ENCODE assay signal across 23 cellular contexts in the genomic region with DNA sequence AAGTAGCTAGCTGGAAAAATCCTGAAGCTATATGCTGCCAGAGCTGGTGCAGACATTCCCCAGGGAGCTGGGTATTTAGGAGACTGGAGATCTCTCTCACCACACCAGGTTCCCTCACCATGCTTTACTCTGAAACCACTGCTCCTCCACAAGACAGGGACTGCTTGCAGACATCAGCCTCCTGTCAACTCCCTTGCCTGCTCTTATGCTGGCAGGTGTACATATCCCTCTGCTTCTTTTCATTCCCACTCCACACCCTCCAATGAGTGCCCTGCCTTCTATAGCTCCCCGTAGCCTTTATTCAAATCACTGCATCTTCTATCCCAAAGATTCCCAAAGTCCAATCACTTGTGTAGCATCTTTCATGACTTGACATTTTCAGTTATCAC.
A peak's percentile ranks its signal among the peaks of the same experiment; 100 is the strongest.
DNase-seq lines count a peak whose midpoint lies in the region; ATAC-seq and TF ChIP-seq lines count a peak whose summit lies in the region.
"Had no signal": no experiment of that assay in that cellular context is flagged by ENCODE, and none has a peak within 500 bp of the region (broad histone marks: within the 10 kb centered on the region; RNA-seq: fewer than 3 reads in every experiment).

No MANE protein-coding gene starts in this region.

- no peaks in the 10 kb centered on the region for H3K9me3 Mint-ChIP-seq in MCF 10A (ENCODE audit: unreplicated experiment)

- in situ Hi-C loops in mammary epithelial cell (cut with MboI; ENCODE audit: low sequenced_read_pairs in 2 of 2) = no loop called here

- H3K27ac ChIP-seq in mammary epithelial cell (ENCODE audit: insufficient read depth, low read depth, low read length) = no peak overlapping the region
- H3K27ac ChIP-seq in heart left ventricle = peak overlapping the region in 7 of 12 donors; percentile 11 to 61 (median 31)
- H3K27ac ChIP-seq: 22Rv1; BLaER1 treated with 17β-estradiol and CSF1 and Interleukin-3, amounts not matched to agents 10 nM and 100 nM; GM23248 had no signal

- H3K27me3 ChIP-seq in mammary epithelial cell (ENCODE audit: insufficient read depth, low read length) = no peaks in the 10 kb centered on the region
- no peaks in the 10 kb centered on the region for H3K27me3 ChIP-seq in heart left ventricle
- H3K27me3 ChIP-seq: BE2C; BLaER1 treated with 17β-estradiol and CSF1 and Interleukin-3, amounts not matched to agents 10 nM and 100 nM had no signal

- DNase-seq in mammary epithelial cell (no peak), MCF 10A (ENCODE audit: unreplicated experiment) (no peak), heart left ventricle (no peak), cardiac septum (ENCODE audit: low spot score) (no peak), left ventricle myocardium superior (no peak), T1000 (lab: John Stamatoyannopoulos, UW) (no peak)
- DNase-seq: ACHN; AML-193; BE2C; Calu3; CD4-positive, alpha-beta T cell; COR-L47; DMS53; DMS79 treated with DMSO at 0.1 percent for 48 hours; GF-D8; GM23248; H7; HCEC 1CT had no signal

- no peak for TF ChIP-seq POLR2A in heart left ventricle (IDR thresholded peaks at IDR 0.05)

- intact Hi-C loops in mammary epithelial cell (cut with micrococcal nuclease) = no loop called here
- intact Hi-C loops in MCF 10A (cut with micrococcal nuclease) = no loop called here
- intact Hi-C loops in heart left ventricle (cut with DNase I) = loop anchor here in 1 of 10 donors (10.0 kb wide), 1 partner anchor 488 kb away; no protein-coding TSS in a partner anchor
- intact Hi-C loops in cardiac septum (cut with DNase I) = no loop called here
- intact Hi-C loops in left ventricle myocardium superior (cut with micrococcal nuclease) = no loop called here

- no peak overlapping the region for H3K27ac Mint-ChIP-seq in MCF 10A (ENCODE audit: low read depth, unreplicated experiment)
- H3K27ac Mint-ChIP-seq: CD14-positive monocyte; CD4-positive, alpha-beta T cell had no signal

- H3K9me3 ChIP-seq in mammary epithelial cell (replicated peaks; ENCODE audit: insufficient read depth, low read length) = no peaks in the 10 kb centered on the region
- no peaks in the 10 kb centered on the region for H3K9me3 ChIP-seq in heart left ventricle
- H3K9me3 ChIP-seq: BE2C; BLaER1 treated with 17β-estradiol and CSF1 and Interleukin-3, amounts not matched to agents 10 nM and 100 nM had no signal

- H4K20me1 ChIP-seq in mammary epithelial cell (ENCODE audit: insufficient read depth, low read length) = no peaks in the 10 kb centered on the region
- H4K20me1 ChIP-seq: BLaER1 treated with 17β-estradiol and CSF1 and Interleukin-3, amounts not matched to agents 10 nM and 100 nM had no signal

- H3K4me1 ChIP-seq in mammary epithelial cell (ENCODE audit: insufficient read depth, low read length) (peaks cover 4% of the 10 kb centered on the region), heart left ventricle (peaks cover 0 to 19% (median 6%) of the 10 kb centered on the region in 12 donors)
- H3K4me1 ChIP-seq: BE2C had no signal

- CTCF ChIA-PET in mammary epithelial cell (lab: Charles Lee; ENCODE audit: low non-redundant PET) = no interaction called here
- CTCF ChIA-PET in MCF 10A (lab: Yijun Ruan, JAX) = interaction anchor here (0.6 kb wide), 1 partner anchor 696 kb away, joined by 3 read pairs; no protein-coding TSS in a partner anchor

- H3K27me3 Mint-ChIP-seq in MCF 10A (ENCODE audit: insufficient read depth, unreplicated experiment) = no peaks in the 10 kb centered on the region
- H3K27me3 Mint-ChIP-seq: CD4-positive, alpha-beta T cell had no signal

- no peak for TF ChIP-seq CTCF in mammary epithelial cell (conservative IDR thresholded peaks at IDR 0.05 in 1 of 2, IDR thresholded peaks at IDR 0.05 in 1 of 2; ENCODE audit: extremely low read depth in 1 of 2, insufficient read depth in 1 of 2, low read depth in 1 of 2, low read length in 2 of 2)
- TF ChIP-seq CTCF in MCF 10A (IDR thresholded peaks at IDR 0.05; ENCODE audit: unreplicated experiment) = no peak
- TF ChIP-seq CTCF in heart left ventricle (IDR thresholded peaks at IDR 0.05) = no peak

- ATAC-seq in heart left ventricle = peak in 2 of 4 donors; percentile 22 to 27
- peak; percentile 68 for ATAC-seq in left ventricle myocardium superior
- ATAC-seq in GM21423 (IDR thresholded peaks at IDR 0.05; ENCODE audit: unreplicated experiment) = no peak
- no peak for ATAC-seq in GM18517 (IDR thresholded peaks at IDR 0.05; ENCODE audit: unreplicated experiment)

- H3K9ac ChIP-seq in mammary epithelial cell (ENCODE audit: insufficient read depth, low read length) = no peak overlapping the region
- H3K9ac ChIP-seq: BLaER1 treated with 17β-estradiol and CSF1 and Interleukin-3, amounts not matched to agents 10 nM and 100 nM; GM23248 had no signal

- no peaks in the 10 kb centered on the region for H3K4me1 Mint-ChIP-seq in MCF 10A (ENCODE audit: insufficient read depth, unreplicated experiment)
- H3K4me1 Mint-ChIP-seq: CD14-positive monocyte had no signal

- 90% methylated on average over 1 of the region's 1 CpG for WGBS in mammary epithelial cell (ENCODE audit: low coverage, missing lambda C conversion rate)
- WGBS in heart left ventricle, 4 donors = 47 to 67% (median 54%) methylated on average over 1 of the region's 1 CpG

- no peaks in the 10 kb centered on the region for H3K79me2 ChIP-seq in mammary epithelial cell (ENCODE audit: insufficient read depth, low read length)

- peak overlapping the region; percentile 27 for H2AFZ ChIP-seq in mammary epithelial cell (ENCODE audit: low read depth, low read length)
- H2AFZ ChIP-seq: GM23248 had no signal

- H3K4me3 Mint-ChIP-seq in MCF 10A (ENCODE audit: unreplicated experiment) = no peak overlapping the region
- H3K4me3 Mint-ChIP-seq: CD14-positive monocyte; CD4-positive, alpha-beta T cell had no signal

- POLR2A ChIA-PET in MCF 10A (lab: Yijun Ruan, JAX) = interaction anchor here (0.6 kb wide), 1 partner anchor 46 kb away, joined by 3 read pairs; no protein-coding TSS in a partner anchor

- H3K4me3 ChIP-seq in mammary epithelial cell (replicated peaks in 1 of 3; ENCODE audit: insufficient read depth in 1 of 3, low read depth in 2 of 3, low read length in 3 of 3) (no peak overlapping the region), heart left ventricle (no peak overlapping the region)
- H3K4me3 ChIP-seq: BLaER1 treated with 17β-estradiol and CSF1 and Interleukin-3, amounts not matched to agents 10 nM and 100 nM; GM23248 had no signal

- H3K4me2 ChIP-seq in mammary epithelial cell (ENCODE audit: insufficient read depth, low read depth, low read length) = no peak overlapping the region
- H3K4me2 ChIP-seq: BLaER1 treated with 17β-estradiol and CSF1 and Interleukin-3, amounts not matched to agents 10 nM and 100 nM had no signal

- H3K36me3 ChIP-seq in mammary epithelial cell (ENCODE audit: insufficient read depth, low read length) (no peaks in the 10 kb centered on the region), heart left ventricle (no peaks in the 10 kb centered on the region)
- H3K36me3 ChIP-seq: BE2C; BLaER1 treated with 17β-estradiol and CSF1 and Interleukin-3, amounts not matched to agents 10 nM and 100 nM had no signal

- dilution Hi-C loops in mammary epithelial cell (cut with HindIII; ENCODE audit: low sequenced_read_pairs) = no loop called here

- peaks cover 6% of the 10 kb centered on the region for H3K36me3 Mint-ChIP-seq in MCF 10A (ENCODE audit: insufficient read depth, unreplicated experiment)
- H3K36me3 Mint-ChIP-seq: CD14-positive monocyte had no signal

- BruUV-seq in mammary epithelial cell (replicated peaks; lab: Mats Ljungman, UMichigan) (no TSS peak), MCF 10A (replicated peaks; lab: Mats Ljungman, UMichigan) (no TSS peak)
